ENCODE assay signal across 1 cellular context in the genomic region with DNA sequence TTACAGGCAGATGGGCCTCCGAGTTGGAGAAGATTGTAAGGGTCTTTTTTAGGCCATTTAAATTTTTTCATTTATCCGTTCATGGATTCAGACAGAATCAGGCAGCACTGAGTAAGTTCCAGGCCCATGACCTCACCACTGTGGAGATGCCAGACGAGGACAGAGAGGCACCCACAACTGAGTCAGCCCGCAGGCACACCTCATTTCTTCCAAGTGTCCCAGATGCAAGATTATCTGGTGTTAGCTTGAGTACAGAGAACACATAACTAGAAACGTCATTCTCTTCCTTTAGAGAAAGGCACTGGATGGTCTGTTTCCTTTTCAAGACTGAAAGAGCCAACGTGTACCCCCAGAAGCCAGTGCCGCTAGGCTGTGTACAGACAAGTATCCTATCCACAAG.
TF ChIP-seq lines count a peak whose summit lies in the region.

No MANE protein-coding gene starts in this region.

TF ChIP-seq in SK-N-SH, 30 proteins besides CTCF, POLR2A, EP300 and RAD21 (continued from another document):
- TF ChIP-seq, protein P1, sequence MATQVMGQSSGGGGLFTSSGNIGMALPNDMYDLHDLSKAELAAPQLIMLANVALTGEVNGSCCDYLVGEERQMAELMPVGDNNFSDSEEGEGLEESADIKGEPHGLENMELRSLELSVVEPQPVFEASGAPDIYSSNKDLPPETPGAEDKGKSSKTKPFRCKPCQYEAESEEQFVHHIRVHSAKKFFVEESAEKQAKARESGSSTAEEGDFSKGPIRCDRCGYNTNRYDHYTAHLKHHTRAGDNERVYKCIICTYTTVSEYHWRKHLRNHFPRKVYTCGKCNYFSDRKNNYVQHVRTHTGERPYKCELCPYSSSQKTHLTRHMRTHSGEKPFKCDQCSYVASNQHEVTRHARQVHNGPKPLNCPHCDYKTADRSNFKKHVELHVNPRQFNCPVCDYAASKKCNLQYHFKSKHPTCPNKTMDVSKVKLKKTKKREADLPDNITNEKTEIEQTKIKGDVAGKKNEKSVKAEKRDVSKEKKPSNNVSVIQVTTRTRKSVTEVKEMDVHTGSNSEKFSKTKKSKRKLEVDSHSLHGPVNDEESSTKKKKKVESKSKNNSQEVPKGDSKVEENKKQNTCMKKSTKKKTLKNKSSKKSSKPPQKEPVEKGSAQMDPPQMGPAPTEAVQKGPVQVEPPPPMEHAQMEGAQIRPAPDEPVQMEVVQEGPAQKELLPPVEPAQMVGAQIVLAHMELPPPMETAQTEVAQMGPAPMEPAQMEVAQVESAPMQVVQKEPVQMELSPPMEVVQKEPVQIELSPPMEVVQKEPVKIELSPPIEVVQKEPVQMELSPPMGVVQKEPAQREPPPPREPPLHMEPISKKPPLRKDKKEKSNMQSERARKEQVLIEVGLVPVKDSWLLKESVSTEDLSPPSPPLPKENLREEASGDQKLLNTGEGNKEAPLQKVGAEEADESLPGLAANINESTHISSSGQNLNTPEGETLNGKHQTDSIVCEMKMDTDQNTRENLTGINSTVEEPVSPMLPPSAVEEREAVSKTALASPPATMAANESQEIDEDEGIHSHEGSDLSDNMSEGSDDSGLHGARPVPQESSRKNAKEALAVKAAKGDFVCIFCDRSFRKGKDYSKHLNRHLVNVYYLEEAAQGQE (IDR thresholded peaks at IDR 0.05; ENCODE audit: low read depth, low read length) = no peak
- TF ChIP-seq TCF12 (IDR thresholded peaks at IDR 0.05) (peak; percentile 87), RCOR1 (IDR thresholded peaks at IDR 0.05; ENCODE audit: low read length) (no peak), JUND (IDR thresholded peaks at IDR 0.05) (peak; percentile 85), FOSL2 (IDR thresholded peaks at IDR 0.05; ENCODE audit: borderline replicate concordance, low read depth) (peak; percentile 87), EZH2phosphoT487 (IDR thresholded peaks at IDR 0.05; ENCODE audit: borderline replicate concordance, low read depth) (no peak), TAF1 (IDR thresholded peaks at IDR 0.05; ENCODE audit: borderline replicate concordance, low read depth, low read length) (no peak), SMC3 (IDR thresholded peaks at IDR 0.05; ENCODE audit: low read depth, low read length) (no peak), NFIC (IDR thresholded peaks at IDR 0.05; ENCODE audit: borderline replicate concordance) (peak; percentile 69), SIN3A (IDR thresholded peaks at IDR 0.05; ENCODE audit: borderline replicate concordance, low read depth, low read length) (no peak)
- TF ChIP-seq, protein P2, sequence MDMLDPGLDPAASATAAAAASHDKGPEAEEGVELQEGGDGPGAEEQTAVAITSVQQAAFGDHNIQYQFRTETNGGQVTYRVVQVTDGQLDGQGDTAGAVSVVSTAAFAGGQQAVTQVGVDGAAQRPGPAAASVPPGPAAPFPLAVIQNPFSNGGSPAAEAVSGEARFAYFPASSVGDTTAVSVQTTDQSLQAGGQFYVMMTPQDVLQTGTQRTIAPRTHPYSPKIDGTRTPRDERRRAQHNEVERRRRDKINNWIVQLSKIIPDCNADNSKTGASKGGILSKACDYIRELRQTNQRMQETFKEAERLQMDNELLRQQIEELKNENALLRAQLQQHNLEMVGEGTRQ (IDR thresholded peaks at IDR 0.05; ENCODE audit: borderline replicate concordance, low read depth, low read length) = no peak
- TF ChIP-seq, protein P3, sequence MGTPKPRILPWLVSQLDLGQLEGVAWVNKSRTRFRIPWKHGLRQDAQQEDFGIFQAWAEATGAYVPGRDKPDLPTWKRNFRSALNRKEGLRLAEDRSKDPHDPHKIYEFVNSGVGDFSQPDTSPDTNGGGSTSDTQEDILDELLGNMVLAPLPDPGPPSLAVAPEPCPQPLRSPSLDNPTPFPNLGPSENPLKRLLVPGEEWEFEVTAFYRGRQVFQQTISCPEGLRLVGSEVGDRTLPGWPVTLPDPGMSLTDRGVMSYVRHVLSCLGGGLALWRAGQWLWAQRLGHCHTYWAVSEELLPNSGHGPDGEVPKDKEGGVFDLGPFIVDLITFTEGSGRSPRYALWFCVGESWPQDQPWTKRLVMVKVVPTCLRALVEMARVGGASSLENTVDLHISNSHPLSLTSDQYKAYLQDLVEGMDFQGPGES (IDR thresholded peaks at IDR 0.05; ENCODE audit: low read depth, low read length) = no peak
- TF ChIP-seq, protein P4, sequence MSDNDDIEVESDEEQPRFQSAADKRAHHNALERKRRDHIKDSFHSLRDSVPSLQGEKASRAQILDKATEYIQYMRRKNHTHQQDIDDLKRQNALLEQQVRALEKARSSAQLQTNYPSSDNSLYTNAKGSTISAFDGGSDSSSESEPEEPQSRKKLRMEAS (IDR thresholded peaks at IDR 0.05; ENCODE audit: low read depth) = peak; percentile 56
- TF ChIP-seq, protein P5, sequence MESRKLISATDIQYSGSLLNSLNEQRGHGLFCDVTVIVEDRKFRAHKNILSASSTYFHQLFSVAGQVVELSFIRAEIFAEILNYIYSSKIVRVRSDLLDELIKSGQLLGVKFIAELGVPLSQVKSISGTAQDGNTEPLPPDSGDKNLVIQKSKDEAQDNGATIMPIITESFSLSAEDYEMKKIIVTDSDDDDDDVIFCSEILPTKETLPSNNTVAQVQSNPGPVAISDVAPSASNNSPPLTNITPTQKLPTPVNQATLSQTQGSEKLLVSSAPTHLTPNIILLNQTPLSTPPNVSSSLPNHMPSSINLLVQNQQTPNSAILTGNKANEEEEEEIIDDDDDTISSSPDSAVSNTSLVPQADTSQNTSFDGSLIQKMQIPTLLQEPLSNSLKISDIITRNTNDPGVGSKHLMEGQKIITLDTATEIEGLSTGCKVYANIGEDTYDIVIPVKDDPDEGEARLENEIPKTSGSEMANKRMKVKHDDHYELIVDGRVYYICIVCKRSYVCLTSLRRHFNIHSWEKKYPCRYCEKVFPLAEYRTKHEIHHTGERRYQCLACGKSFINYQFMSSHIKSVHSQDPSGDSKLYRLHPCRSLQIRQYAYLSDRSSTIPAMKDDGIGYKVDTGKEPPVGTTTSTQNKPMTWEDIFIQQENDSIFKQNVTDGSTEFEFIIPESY (IDR thresholded peaks at IDR 0.05; ENCODE audit: borderline replicate concordance, low read depth) = no peak
